22 cellular contexts compared by ENCODE assay signal in the genomic region with DNA sequence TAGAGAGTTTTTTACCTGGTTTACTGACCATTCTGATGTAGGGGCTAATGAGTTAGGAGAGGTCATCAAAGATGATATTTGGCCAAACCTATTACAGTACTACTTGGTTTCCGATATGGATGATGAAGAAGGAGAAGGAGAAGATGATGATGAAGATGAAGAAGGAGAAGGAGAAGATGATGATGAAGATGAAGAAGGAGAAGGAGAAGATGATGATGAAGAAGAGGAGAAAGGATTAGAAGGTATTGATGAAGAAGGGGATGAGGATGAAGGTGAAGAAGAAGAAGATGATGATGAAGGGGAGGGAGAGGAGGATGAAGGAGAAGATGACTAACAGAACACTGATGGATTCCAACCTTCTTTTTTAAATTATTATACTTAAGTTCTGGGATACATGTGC.
"Had no signal": no experiment of that assay in that cellular context is flagged by ENCODE, and none has a peak within 500 bp of the region (broad histone marks: within the 10 kb centered on the region; RNA-seq: fewer than 3 reads in every experiment).

No MANE protein-coding gene starts in this region.

- FAIRE-seq: small intestine had no signal

- ATAC-seq: naive thymus-derived CD8-positive, alpha-beta T cell; natural killer cell treated with Interleukin-12 subunit alpha and Interleukin-12 subunit beta and Interleukin-15 and Interleukin-18, amount 100 ng/mL, for 72 hours; psoas muscle; right cardiac atrium; right lobe of liver; stimulated activated effector memory CD8-positive, alpha-beta T cell treated with anti-CD3 and anti-CD28 coated beads, Interleukin-12 subunit alpha, Interleukin-12 subunit beta, amount 100 ng/mL, for 72 hours; stimulated activated naive B cell treated with anti-CD40 and anti-IgM and Interleukin-4, amounts not matched to agents 10 μg/mL and 1 μg/mL and 100 μg/mL, for 72 hours had no signal

- DNase-seq: naive thymus-derived CD8-positive, alpha-beta T cell; nephron progenitor cell; occipital lobe; ovary; posterior cingulate gyrus; psoas muscle; right cardiac atrium; right lobe of liver; sigmoid colon; small intestine; stimulated activated CD4-positive, alpha-beta T cell treated with anti-CD3 and anti-CD28 coated beads, Interleukin-15, amount 100 ng/mL, for 24 hours; stimulated activated CD4-positive, alpha-beta T cell treated with anti-CD3 and anti-CD28 coated beads, Interleukin-2, amount 100 ng/mL, for 24 hours; stimulated activated CD4-positive, alpha-beta T cell treated with anti-CD3 and anti-CD28 coated beads, Interleukin-2, amount 100 ng/mL, for 48 hours; stimulated activated CD4-positive, alpha-beta T cell treated with anti-CD3 and anti-CD28 coated beads, Interleukin-4, amount 100 ng/mL, for 24 hours; stimulated activated naive B cell treated with anti-CD40 and anti-IgM and Interleukin-4, amounts not matched to agents 10 μg/mL and 1 μg/mL and 100 μg/mL, for 72 hours; stimulated activated naive CD4-positive, alpha-beta T cell treated with Interleukin-2 at 50 U/mL for 16 hours; stomach; thyroid gland; trophoblast cell; uterus had no signal
